ENCODE assay signal across 8 cellular contexts in genomic region chr7:78510580-78511188, GRCh38.
DNase-seq lines count a peak whose midpoint lies in the region; ATAC-seq and TF ChIP-seq lines count a peak whose summit lies in the region.

No MANE protein-coding gene starts in this region.

- no peaks in the 10 kb centered on the region for H3K27me3 ChIP-seq in psoas muscle (ENCODE audit: insufficient read depth in 3 of 3, low read length in 2 of 3)
- no peaks in the 10 kb centered on the region for H3K27me3 ChIP-seq in effector memory CD4-positive, alpha-beta T cell (replicated peaks; ENCODE audit: control insufficient read depth, insufficient read depth, low read length, poor library complexity, severe bottlenecking)

- peak; percentile 90 for TF ChIP-seq CTCF in foreskin fibroblast (IDR thresholded peaks at IDR 0.05; ENCODE audit: low read depth, low read length)
- peak; percentile 66 for TF ChIP-seq CTCF in psoas muscle (IDR thresholded peaks at IDR 0.05)

- no peak overlapping the region for H3K4me3 ChIP-seq in foreskin fibroblast (ENCODE audit: low read depth in 1 of 2, low read length in 2 of 2)
- H3K4me3 ChIP-seq in psoas muscle = no peak overlapping the region
- H3K4me3 ChIP-seq in effector memory CD4-positive, alpha-beta T cell (ENCODE audit: insufficient read depth, low read depth, low read length, poor library complexity, severe bottlenecking) = no peak overlapping the region

- H3K9me3 ChIP-seq in psoas muscle = no peaks in the 10 kb centered on the region
- no peaks in the 10 kb centered on the region for H3K9me3 ChIP-seq in effector memory CD4-positive, alpha-beta T cell (ENCODE audit: control insufficient read depth, low read length)

- H3K36me3 ChIP-seq in psoas muscle (ENCODE audit: insufficient read depth in 1 of 2, low read depth in 1 of 2) = no peaks in the 10 kb centered on the region
- H3K36me3 ChIP-seq in effector memory CD4-positive, alpha-beta T cell (ENCODE audit: control insufficient read depth, insufficient read depth, low read length) = no peaks in the 10 kb centered on the region

- no peaks in the 10 kb centered on the region for H3K4me1 ChIP-seq in psoas muscle
- no peaks in the 10 kb centered on the region for H3K4me1 ChIP-seq in effector memory CD4-positive, alpha-beta T cell (ENCODE audit: control insufficient read depth, insufficient read depth, low read length, poor library complexity, severe bottlenecking)

- DNase-seq in AG20443 (ENCODE audit: low spot score) = peak; percentile 63
- DNase-seq in HT1080 (ENCODE audit: low read depth) = peak; percentile 15
- DNase-seq in RKO (ENCODE audit: low spot score) = peak; percentile 70
- peak; percentile 21 to 71 for DNase-seq in foreskin fibroblast
- DNase-seq in psoas muscle = no peak
- DNase-seq in effector memory CD4-positive, alpha-beta T cell = no peak

- intact Hi-C loops in psoas muscle (cut with DNase I) = loop anchor here (5.0 to 10.0 kb wide), 3 partner anchors 267 to 667 kb away; no protein-coding TSS in a partner anchor

- ATAC-seq in GM18858 (IDR thresholded peaks at IDR 0.05; ENCODE audit: unreplicated experiment) (peak; percentile 59), psoas muscle (peak in 3 of 4 donors; percentile 37 to 79 (median 53)), HG02970 (IDR thresholded peaks at IDR 0.05; ENCODE audit: low FRiP score, unreplicated experiment) (no peak)

- H3K27ac ChIP-seq in psoas muscle = no peak overlapping the region
- no peak overlapping the region for H3K27ac ChIP-seq in effector memory CD4-positive, alpha-beta T cell (ENCODE audit: insufficient read depth, low read length, poor library complexity, severe bottlenecking)

- 4 to 10% (median 10%) methylated on average over 2 of the region's 2 CpGs for WGBS in psoas muscle, 3 donors

Comparison
In these comparisons a context has a peak if more than half of its experiments do, and no peak if none do; other contexts are left out.
1. DNase-seq: peak in AG20443 (single experiment), HT1080 (single experiment), RKO (single experiment) and foreskin fibroblast (2 of 2); none in psoas muscle (0 of 2) and effector memory CD4-positive, alpha-beta T cell (0 of 3).